In the genomic region with DNA sequence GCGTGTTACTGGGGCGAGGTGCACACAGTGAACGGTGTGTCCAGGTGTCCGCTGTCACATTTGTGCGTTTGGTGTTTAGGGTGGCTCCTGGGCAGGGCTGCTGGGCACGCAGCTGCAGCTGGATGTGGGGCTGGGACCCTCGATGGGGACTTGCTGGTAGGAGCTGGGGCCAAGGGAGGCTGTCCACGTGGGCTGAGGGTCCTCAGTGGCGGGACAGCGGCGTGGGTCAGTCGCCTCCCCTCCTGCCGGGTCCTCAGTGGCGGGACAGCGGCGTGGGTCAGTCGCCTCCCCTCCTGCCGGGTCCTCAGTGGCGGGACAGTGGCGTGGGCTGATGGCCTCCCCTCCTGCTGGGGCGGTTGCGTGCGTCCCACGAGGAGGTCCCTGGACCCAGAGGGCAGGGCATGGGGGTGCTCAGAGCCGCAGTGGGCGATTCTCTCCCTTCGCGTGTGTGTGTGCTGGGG, we compare ENCODE assay signal across 15 cellular contexts.
"Had no signal": no experiment of that assay in that cellular context is flagged by ENCODE, and none has a peak within 500 bp of the region (broad histone marks: within the 10 kb centered on the region; RNA-seq: fewer than 3 reads in every experiment).

No MANE protein-coding gene starts in this region.

- H3K4me3 Mint-ChIP-seq: activated CD8-positive, alpha-beta memory T cell treated with anti-CD3 and anti-CD28 coated beads, Interleukin-2, amount 10 ng/mL, durations not matched to agents 7 days and 5 days; activated naive CD8-positive, alpha-beta T cell treated with anti-CD3 and anti-CD28 coated beads, Interleukin-2, amount 10 ng/mL, durations not matched to agents 7 days and 5 days; activated T-cell treated with anti-CD3 and anti-CD28 coated beads, Interleukin-2, amount 50 U/mL, for 4 hours; effector memory CD8-positive, alpha-beta T cell; stimulated activated naive B cell treated with anti-CD40 and anti-IgM and Interleukin-4, amounts not matched to agents 10 μg/mL and 1 μg/mL and 100 μg/mL, for 72 hours had no signal

- ATAC-seq: activated CD8-positive, alpha-beta memory T cell treated with anti-CD3 and anti-CD28 coated beads, Interleukin-2, amount 10 ng/mL, durations not matched to agents 7 days and 5 days; activated T-cell treated with anti-CD3 and anti-CD28 coated beads, Interleukin-2, amount 50 U/mL, for 4 hours; effector memory CD8-positive, alpha-beta T cell; stimulated activated naive B cell treated with anti-CD40 and anti-IgM and Interleukin-4, amounts not matched to agents 10 μg/mL and 1 μg/mL and 100 μg/mL, for 72 hours; upper lobe of right lung had no signal

- H3K27me3 ChIP-seq: cardiac muscle cell, neural progenitor cell, upper lobe of right lung had no signal

- H3K9me3 ChIP-seq: upper lobe of right lung had no signal

- H3K27ac Mint-ChIP-seq: activated CD8-positive, alpha-beta memory T cell treated with anti-CD3 and anti-CD28 coated beads, Interleukin-2, amount 10 ng/mL, durations not matched to agents 7 days and 5 days; activated naive CD8-positive, alpha-beta T cell treated with anti-CD3 and anti-CD28 coated beads, Interleukin-2, amount 10 ng/mL, durations not matched to agents 7 days and 5 days; effector memory CD8-positive, alpha-beta T cell; neural progenitor cell had no signal

- H3K9ac ChIP-seq: neural progenitor cell, parathyroid adenoma had no signal

- H2AFZ ChIP-seq: neural progenitor cell, parathyroid adenoma had no signal

- H3K4me3 ChIP-seq: cardiac muscle cell, neural progenitor cell, upper lobe of right lung had no signal

- H3K36me3 ChIP-seq: cardiac muscle cell, neural progenitor cell, upper lobe of right lung had no signal

- DNase-seq: activated CD4-positive, alpha-beta T cell treated with anti-CD3 and anti-CD28 coated beads, Interleukin-2, amount 50 U/mL, for 4 hours; activated CD8-positive, alpha-beta memory T cell treated with anti-CD3 and anti-CD28 coated beads, Interleukin-2, amount 10 ng/mL, durations not matched to agents 7 days and 5 days; activated gamma-delta T cell treated with Interleukin-2 at 50 U/mL for 16 hours; activated naive CD8-positive, alpha-beta T cell treated with anti-CD3 and anti-CD28 coated beads, Interleukin-2, amount 10 ng/mL, durations not matched to agents 7 days and 5 days; activated T-cell treated with anti-CD3 and anti-CD28 coated beads, Interleukin-2, amount 50 U/mL, for 4 hours; cortex of kidney; effector memory CD8-positive, alpha-beta T cell; mesendoderm; stimulated activated CD4-positive, alpha-beta T cell treated with anti-CD3 and anti-CD28 coated beads, Interleukin-1b, Interleukin-23, amount 100 ng/mL, for 48 hours; stimulated activated naive B cell treated with anti-CD40 and anti-IgM and Interleukin-4, amounts not matched to agents 10 μg/mL and 1 μg/mL and 100 μg/mL, for 72 hours; upper lobe of right lung had no signal

- H3K4me2 ChIP-seq: neural progenitor cell had no signal

- H3K27me3 Mint-ChIP-seq: activated CD8-positive, alpha-beta memory T cell treated with anti-CD3 and anti-CD28 coated beads, Interleukin-2, amount 10 ng/mL, durations not matched to agents 7 days and 5 days; activated naive CD8-positive, alpha-beta T cell treated with anti-CD3 and anti-CD28 coated beads, Interleukin-2, amount 10 ng/mL, durations not matched to agents 7 days and 5 days; effector memory CD8-positive, alpha-beta T cell; stimulated activated naive B cell treated with anti-CD40 and anti-IgM and Interleukin-4, amounts not matched to agents 10 μg/mL and 1 μg/mL and 100 μg/mL, for 72 hours had no signal

- H3K27ac ChIP-seq: epithelial cell of prostate, neural progenitor cell, parathyroid adenoma, upper lobe of right lung had no signal

- H3K4me1 ChIP-seq: neural progenitor cell, parathyroid adenoma had no signal
